ENCODE assay signal across 8 cellular contexts in genomic region chr5:32312682-32313523, GRCh38. TPM values are rescaled to one million over a fixed set of nuclear protein-coding genes. Genes with fewer than 3 reads are reported as not detected.
A peak's percentile ranks its signal among the peaks of the same experiment; 100 is the strongest.
DNase-seq lines count a peak whose midpoint lies in the region; ATAC-seq and TF ChIP-seq lines count a peak whose summit lies in the region.

Gene MTMR12, minus strand, starts transcription at chr5:32312939. Its CDS starts 101 bp downstream, at chr5:32312838.

- H3K4me1 Mint-ChIP-seq in activated CD4-positive, alpha-beta T cell treated with anti-CD3 and anti-CD28 coated beads, Interleukin-2, amount 10 ng/mL, durations not matched to agents 24 days and 14 days = peaks cover 28% of the 10 kb centered on the region

- peak within 1 kb of the TSS; percentile 95 for H3K27ac ChIP-seq in colonic mucosa

- no peaks in the 10 kb centered on the region for H3K27me3 Mint-ChIP-seq in activated CD4-positive, alpha-beta T cell treated with anti-CD3 and anti-CD28 coated beads, Interleukin-2, amount 10 ng/mL, durations not matched to agents 24 days and 14 days

- H3K27me3 ChIP-seq in BJ (ENCODE audit: control insufficient read depth, insufficient read depth, low read length) (no peaks in the 10 kb centered on the region), colonic mucosa (no peaks in the 10 kb centered on the region)

- no peaks in the 10 kb centered on the region for H3K9me3 ChIP-seq in colonic mucosa

- no peaks in the 10 kb centered on the region for H3K36me3 ChIP-seq in BJ (ENCODE audit: control insufficient read depth, insufficient read depth, low read length)
- no peaks in the 10 kb centered on the region for H3K36me3 ChIP-seq in colonic mucosa

- H3K9ac ChIP-seq in colonic mucosa (ENCODE audit: low read depth in 2 of 2, low read length in 2 of 2) = peak within 1 kb of the TSS; percentile 87 to 96

- H3K4me3 Mint-ChIP-seq in activated CD4-positive, alpha-beta T cell treated with anti-CD3 and anti-CD28 coated beads, Interleukin-2, amount 10 ng/mL, durations not matched to agents 24 days and 14 days = peak within 1 kb of the TSS; percentile 96

- CTCF ChIA-PET in BJ (lab: Yijun Ruan, JAX) = no interaction called here

- peak; percentile 98 for DNase-seq in BJ (ENCODE audit: low read depth)
- DNase-seq in NCI-H526 treated with DMSO at 0.1 percent for 48 hours (lab: John Stamatoyannopoulos, UW) = peak; percentile 100
- DNase-seq in activated CD4-positive, alpha-beta T cell treated with anti-CD3 and anti-CD28 coated beads, Interleukin-2, amount 10 ng/mL, durations not matched to agents 24 days and 14 days = peak; percentile 100
- DNase-seq in colonic mucosa = peak; percentile 100
- peak; percentile 100 for DNase-seq in kidney tubule cell (ENCODE audit: low spot score)
- DNase-seq in stimulated activated CD4-positive, alpha-beta T cell treated with anti-CD3 and anti-CD28 coated beads, Interleukin-1b, Interleukin-23, amount 100 ng/mL, for 24 hours (ENCODE audit: low read depth in 4 of 4, low spot score in 1 of 4) = peak; percentile 99 to 100 (median 99)

- ATAC-seq in GM19324 (IDR thresholded peaks at IDR 0.05; ENCODE audit: low FRiP score, unreplicated experiment) (peak; percentile 95), HG03469 (IDR thresholded peaks at IDR 0.05; ENCODE audit: unreplicated experiment) (peak; percentile 93)

- H3K36me3 Mint-ChIP-seq in activated CD4-positive, alpha-beta T cell treated with anti-CD3 and anti-CD28 coated beads, Interleukin-2, amount 10 ng/mL, durations not matched to agents 24 days and 14 days (ENCODE audit: low read depth) = peaks cover 27% of the 10 kb centered on the region

- TF ChIP-seq CTCF in BJ (IDR thresholded peaks at IDR 0.05; ENCODE audit: insufficient read depth, low read depth, low read length) (no peak), colonic mucosa (IDR thresholded peaks at IDR 0.05) (no peak)

- H3K9me3 Mint-ChIP-seq in activated CD4-positive, alpha-beta T cell treated with anti-CD3 and anti-CD28 coated beads, Interleukin-2, amount 10 ng/mL, durations not matched to agents 24 days and 14 days = no peaks in the 10 kb centered on the region

- peak within 1 kb of the TSS; percentile 87 for H3K27ac Mint-ChIP-seq in activated CD4-positive, alpha-beta T cell treated with anti-CD3 and anti-CD28 coated beads, Interleukin-2, amount 10 ng/mL, durations not matched to agents 24 days and 14 days

- H3K4me3 ChIP-seq in BJ (ENCODE audit: low read depth, low read length) = peak within 1 kb of the TSS; percentile 93
- H3K4me3 ChIP-seq in colonic mucosa = peak within 1 kb of the TSS; percentile 86

- H3K4me1 ChIP-seq in colonic mucosa = no peaks in the 10 kb centered on the region

- POLR2A ChIA-PET in BJ (lab: Charles Lee) = interaction anchor here (0.5 kb wide), 1 partner anchor 55 kb away, joined by 3 read pairs; no protein-coding TSS in a partner anchor

- intact Hi-C loops in activated CD4-positive, alpha-beta T cell treated with anti-CD3 and anti-CD28 coated beads, Interleukin-2, amount 10 ng/mL, durations not matched to agents 24 days and 14 days (cut with micrococcal nuclease) = loop anchor here (1.0 to 5.0 kb wide), 7 partner anchors 33 to 1129 kb away; partner anchors contain the start of genes C5orf22, DROSHA, GOLPH3 and SUB1
- intact Hi-C loops in colonic mucosa (cut with DNase I) = loop anchor here (5.0 kb wide), 1 partner anchor 81 kb away; no protein-coding TSS in a partner anchor

RNA-seq across cellular contexts. Expression of gene MTMR12, which starts in this region (rescaled TPM):
- 11.1 and 16.5 TPM in 2 replicates for polyA plus RNA-seq in BJ (2011; rRNA removed)
- polyA minus RNA-seq in BJ (2011; rRNA and poly(A)+ RNA removed) = 11.5 and 12.6 TPM in 2 replicates
- 26.5 and 29.8 TPM in 2 replicates for total RNA-seq in activated CD4-positive, alpha-beta T cell treated with anti-CD3 and anti-CD28 coated beads, Interleukin-2, amount 10 ng/mL, durations not matched to agents 24 days and 14 days
- total RNA-seq in colonic mucosa = 10 to 100 TPM; 23.2 to 23.8 TPM

Comparison
In these comparisons a context has a peak if more than half of its experiments do, and no peak if none do; other contexts are left out.
1. Peak in every context shown above with its lines: DNase-seq, ATAC-seq, H3K4me3 ChIP-seq and H3K27ac ChIP-seq.